In genomic region chr1:202807926-202808757, GRCh38 we compare ENCODE assay signal across 1 cellular context.
TF ChIP-seq lines count a peak whose summit lies in the region.

Gene KDM5B, minus strand, starts transcription at chr1:202808421. Its CDS starts 116 bp downstream, at chr1:202808305.

TF ChIP-seq in HepG2, 621 proteins besides CTCF, POLR2A, EP300 and RAD21 (continued from another document and continues in another):
- TF ChIP-seq ZNF615 (CRISPR knock-in tag; IDR thresholded peaks at IDR 0.05; ENCODE audit: borderline replicate concordance): no peak
- no peak for TF ChIP-seq ZNF546 (CRISPR knock-in tag; conservative IDR thresholded peaks at IDR 0.05)
- peak; percentile 94 for TF ChIP-seq ZSCAN21 (CRISPR knock-in tag; IDR thresholded peaks at IDR 0.05; ENCODE audit: borderline replicate concordance)
- TF ChIP-seq SRY (CRISPR knock-in tag; IDR thresholded peaks at IDR 0.05): peak; percentile 76; the same call in 1 of the 2 replicates
- TF ChIP-seq ZBTB14 (CRISPR knock-in tag; IDR thresholded peaks at IDR 0.05): no peak
- TF ChIP-seq WIZ (CRISPR knock-in tag; IDR thresholded peaks at IDR 0.05): no peak
- 0 out of 2 replicates have a peak, but pooled peaks have one; percentile 47 for TF ChIP-seq HOXD1 (CRISPR knock-in tag; IDR thresholded peaks at IDR 0.05)
- no peak for TF ChIP-seq ZZZ3 (CRISPR knock-in tag; IDR thresholded peaks at IDR 0.05; ENCODE audit: borderline replicate concordance)
- peak; percentile 89 for TF ChIP-seq ZNF407 (CRISPR knock-in tag; IDR thresholded peaks at IDR 0.05; ENCODE audit: not compliant biosample characterization)
- TF ChIP-seq ELF1 (CRISPR knock-in tag; IDR thresholded peaks at IDR 0.05): no peak
- TF ChIP-seq ZSCAN5A (CRISPR knock-in tag; IDR thresholded peaks at IDR 0.05; ENCODE audit: borderline replicate concordance): no peak
- 0 out of 2 replicates have a peak, but pooled peaks have one; percentile 57 for TF ChIP-seq GATAD2A (CRISPR knock-in tag; IDR thresholded peaks at IDR 0.05)
- no peak for TF ChIP-seq BCLAF1 (IDR thresholded peaks at IDR 0.05)
- TF ChIP-seq DZIP1 (CRISPR knock-in tag; IDR thresholded peaks at IDR 0.05): no peak
- TF ChIP-seq TEAD2 (CRISPR knock-in tag; IDR thresholded peaks at IDR 0.05): no peak
- no peak for TF ChIP-seq ZNF34 (CRISPR knock-in tag; IDR thresholded peaks at IDR 0.05; ENCODE audit: borderline replicate concordance)
- TF ChIP-seq ZNF839 (CRISPR knock-in tag; IDR thresholded peaks at IDR 0.05; ENCODE audit: borderline replicate concordance): no peak
- TF ChIP-seq REPIN1 (CRISPR knock-in tag; IDR thresholded peaks at IDR 0.05; ENCODE audit: borderline replicate concordance, low read depth): 0 out of 2 replicates have a peak, but pooled peaks have one; percentile 73
- 0 out of 2 replicates have a peak, but pooled peaks have one; percentile 77 for TF ChIP-seq ZBTB42 (CRISPR knock-in tag; IDR thresholded peaks at IDR 0.05)
- TF ChIP-seq ZNF430 (CRISPR knock-in tag; IDR thresholded peaks at IDR 0.05): 0 out of 2 replicates have a peak, but pooled peaks have one; percentile 39
- TF ChIP-seq SNRNP70 (IDR thresholded peaks at IDR 0.05; ENCODE audit: low read depth, low read length): no peak
- no peak for TF ChIP-seq ZNF629 (CRISPR knock-in tag; conservative IDR thresholded peaks at IDR 0.05)
- TF ChIP-seq ZNF180 (CRISPR knock-in tag; IDR thresholded peaks at IDR 0.05; ENCODE audit: borderline replicate concordance, low read depth): no peak
- no peak for TF ChIP-seq HNRNPL (IDR thresholded peaks at IDR 0.05; ENCODE audit: low read depth, low read length)
- TF ChIP-seq NR0B2 (CRISPR knock-in tag; IDR thresholded peaks at IDR 0.05): no peak
- 0 out of 2 replicates have a peak, but pooled peaks have one; percentile 43 for TF ChIP-seq ZNF570 (CRISPR knock-in tag; IDR thresholded peaks at IDR 0.05; ENCODE audit: borderline replicate concordance)
- TF ChIP-seq ZNF354B (CRISPR knock-in tag; IDR thresholded peaks at IDR 0.05): no peak
- peak; percentile 63 for TF ChIP-seq DR1 (CRISPR knock-in tag; IDR thresholded peaks at IDR 0.05)
- peak; percentile 38; the same call in 1 of the 2 replicates for TF ChIP-seq SKIL (CRISPR knock-in tag; IDR thresholded peaks at IDR 0.05; ENCODE audit: borderline replicate concordance)
- no peak for TF ChIP-seq ZNF569 (CRISPR knock-in tag; IDR thresholded peaks at IDR 0.05; ENCODE audit: borderline replicate concordance)
- TF ChIP-seq ZNF501 (CRISPR knock-in tag; IDR thresholded peaks at IDR 0.05): peak; percentile 73; the same call in 1 of the 2 replicates
- TF ChIP-seq PRDM15 (CRISPR knock-in tag; IDR thresholded peaks at IDR 0.05): no peak
- TF ChIP-seq DMAP1 (CRISPR knock-in tag; IDR thresholded peaks at IDR 0.05): peak; percentile 72; the same call in 1 of the 2 replicates
